ENCODE assay signal across 1 cellular context in the genomic region with DNA sequence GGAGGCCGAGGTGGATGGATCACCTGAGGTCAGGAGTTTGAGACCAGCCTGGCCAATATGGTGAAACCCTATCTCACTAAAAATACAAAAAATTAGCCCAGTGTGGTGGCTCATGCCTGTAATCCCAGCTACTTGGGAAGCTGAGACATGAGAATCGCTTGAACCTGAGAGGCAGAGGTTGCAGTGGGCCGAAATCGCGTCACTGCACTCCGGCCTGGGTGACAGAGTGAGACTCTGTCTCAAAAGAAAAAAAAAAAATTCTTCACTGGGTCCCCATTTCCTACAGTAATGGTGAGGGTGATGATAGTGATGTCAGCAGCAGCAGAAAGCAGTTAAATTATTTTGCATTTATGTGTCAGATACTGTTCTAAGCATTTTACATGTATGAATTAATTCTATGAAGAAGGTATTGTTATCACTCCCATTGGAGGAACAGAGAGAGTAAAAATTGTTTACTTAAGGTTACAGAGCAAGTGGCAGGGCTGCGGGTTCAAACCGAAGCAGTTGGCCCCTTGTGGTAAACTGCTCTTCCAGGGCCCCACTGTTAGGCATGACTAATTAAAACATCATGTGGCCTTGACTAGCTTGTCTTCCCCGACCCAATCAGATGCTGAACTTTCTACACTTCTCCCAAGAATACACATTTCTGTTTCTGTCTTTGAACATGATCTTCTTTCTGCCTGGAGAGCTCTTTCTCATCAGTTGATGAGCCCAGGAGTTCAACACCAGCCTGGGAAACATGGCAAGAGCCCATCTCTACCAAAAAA.
TF ChIP-seq lines count a peak whose summit lies in the region.

No MANE protein-coding gene starts in this region.

TF ChIP-seq in HepG2, 621 proteins besides CTCF, POLR2A, EP300 and RAD21:
- TF ChIP-seq ZFP1 (CRISPR knock-in tag; IDR thresholded peaks at IDR 0.05) (no peak), ZNF3 (CRISPR knock-in tag; IDR thresholded peaks at IDR 0.05) (no peak)
TF ChIP-seq in HepG2: peak in this region for 0.
